ENCODE assay signal across 27 cellular contexts in the genomic region with DNA sequence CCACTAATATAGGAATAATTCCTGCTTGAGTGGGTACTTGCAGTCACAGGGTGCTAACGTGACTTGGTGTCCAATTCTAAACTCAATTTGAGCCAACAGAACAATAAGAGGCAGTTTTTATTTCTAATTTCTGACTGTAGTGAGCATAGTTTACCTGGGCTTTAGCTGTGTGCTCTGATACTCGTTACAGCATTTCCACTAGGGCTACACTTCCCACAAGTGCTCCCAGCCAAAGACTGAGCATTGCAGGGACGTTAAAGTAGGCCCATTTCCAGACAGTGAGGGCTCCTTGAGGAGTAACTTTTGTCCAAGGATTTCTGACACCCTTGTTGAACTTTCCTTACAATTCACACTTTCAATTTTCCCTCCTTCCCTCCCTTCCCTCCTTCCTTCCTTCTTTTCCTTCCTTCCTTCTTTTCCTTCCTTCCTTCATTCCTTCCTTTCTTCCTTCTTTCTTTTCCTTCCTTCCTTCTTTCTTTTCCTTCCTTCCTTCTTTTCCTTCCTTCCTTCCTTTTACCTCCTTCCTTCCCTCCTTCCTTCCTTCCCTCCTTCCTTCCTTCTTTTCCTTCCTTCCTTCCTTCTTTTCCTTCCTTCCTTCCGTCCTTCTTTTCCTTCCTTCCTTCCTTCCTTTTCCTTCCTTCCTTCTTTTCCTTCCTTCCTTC. TPM values are rescaled to one million over a fixed set of nuclear protein-coding genes. Genes with fewer than 3 reads are reported as not detected.
"Had no signal": no experiment of that assay in that cellular context is flagged by ENCODE, and none has a peak within 500 bp of the region (broad histone marks: within the 10 kb centered on the region; RNA-seq: fewer than 3 reads in every experiment).

No MANE protein-coding gene starts in this region.

- H3K36me3 ChIP-seq: adrenal gland, esophagus muscularis mucosa, sigmoid colon, upper lobe of left lung had no signal

- DNase-seq: activated B cell treated with CpG ODN at 0.5 μM for 24 hours; activated CD4-positive, alpha-beta memory T cell treated with anti-CD3 and anti-CD28 coated beads for 36 hours; activated CD4-positive, alpha-beta T cell treated with anti-CD3 and anti-CD28 coated beads for 4 hours; activated CD8-positive, alpha-beta memory T cell treated with anti-CD3 and anti-CD28 coated beads, Interleukin-2, amount 10 ng/mL, durations not matched to agents 7 days and 5 days; activated T-cell treated with anti-CD3 and anti-CD28 coated beads for 4 hours; adrenal gland; effector memory CD4-positive, alpha-beta T cell; glutamatergic neuron; hippocampal formation; left ventricle myocardium superior; midbrain; natural killer cell; retina; sigmoid colon; stimulated activated CD4-positive, alpha-beta T cell treated with anti-CD3 and anti-CD28 coated beads, Interleukin-15, amount 100 ng/mL, for 24 hours; stimulated activated naive B cell treated with anti-CD40 and anti-IgM and Interleukin-4, amounts not matched to agents 10 μg/mL and 1 μg/mL and 100 μg/mL, for 72 hours; T-helper 1 cell; T-helper 9 cell; upper lobe of left lung had no signal

- H3K36me3 Mint-ChIP-seq: activated CD4-positive, alpha-beta memory T cell treated with anti-CD3 and anti-CD28 coated beads for 36 hours; natural killer cell; stimulated activated naive B cell treated with anti-CD40 and anti-IgM and Interleukin-4, amounts not matched to agents 10 μg/mL and 1 μg/mL and 100 μg/mL, for 72 hours had no signal

- ATAC-seq: activated CD8-positive, alpha-beta memory T cell treated with anti-CD3 and anti-CD28 coated beads, Interleukin-2, amount 10 ng/mL, durations not matched to agents 7 days and 5 days; left ventricle myocardium superior; natural killer cell; stimulated activated naive B cell treated with anti-CD40 and anti-IgM and Interleukin-4, amounts not matched to agents 10 μg/mL and 1 μg/mL and 100 μg/mL, for 72 hours had no signal

- H3K27ac ChIP-seq: adrenal gland, esophagus muscularis mucosa, sigmoid colon, upper lobe of left lung had no signal

- H3K9me3 ChIP-seq: adrenal gland, esophagus muscularis mucosa, sigmoid colon, upper lobe of left lung had no signal

- H3K4me1 Mint-ChIP-seq: natural killer cell had no signal

- H3K9me3 Mint-ChIP-seq: activated B cell treated with CpG ODN at 0.5 μM for 24 hours; activated CD4-positive, alpha-beta memory T cell treated with anti-CD3 and anti-CD28 coated beads for 36 hours had no signal

- H3K4me3 Mint-ChIP-seq: activated B cell treated with CpG ODN at 0.5 μM for 24 hours; activated CD4-positive, alpha-beta memory T cell treated with anti-CD3 and anti-CD28 coated beads for 36 hours; activated CD8-positive, alpha-beta memory T cell treated with anti-CD3 and anti-CD28 coated beads, Interleukin-2, amount 10 ng/mL, durations not matched to agents 7 days and 5 days; central memory CD8-positive, alpha-beta T cell; natural killer cell; stimulated activated naive B cell treated with anti-CD40 and anti-IgM and Interleukin-4, amounts not matched to agents 10 μg/mL and 1 μg/mL and 100 μg/mL, for 72 hours had no signal

- FAIRE-seq: astrocyte, colon, endothelial cell of umbilical vein, frontal cortex had no signal

- H3K4me3 ChIP-seq: adrenal gland, esophagus muscularis mucosa, sigmoid colon, smooth muscle cell, upper lobe of left lung had no signal

- H3K27ac Mint-ChIP-seq: activated B cell treated with CpG ODN at 0.5 μM for 24 hours; activated CD4-positive, alpha-beta memory T cell treated with anti-CD3 and anti-CD28 coated beads for 36 hours; activated CD8-positive, alpha-beta memory T cell treated with anti-CD3 and anti-CD28 coated beads, Interleukin-2, amount 10 ng/mL, durations not matched to agents 7 days and 5 days; natural killer cell; progenitor cell of endocrine pancreas; stimulated activated naive B cell treated with anti-CD40 and anti-IgM and Interleukin-4, amounts not matched to agents 10 μg/mL and 1 μg/mL and 100 μg/mL, for 72 hours had no signal

- H3K4me2 ChIP-seq: smooth muscle cell had no signal

- H3K27me3 ChIP-seq: adrenal gland, esophagus muscularis mucosa, sigmoid colon, upper lobe of left lung had no signal

- H3K27me3 Mint-ChIP-seq: activated B cell treated with CpG ODN at 0.5 μM for 24 hours; activated CD4-positive, alpha-beta memory T cell treated with anti-CD3 and anti-CD28 coated beads for 36 hours; activated CD8-positive, alpha-beta memory T cell treated with anti-CD3 and anti-CD28 coated beads, Interleukin-2, amount 10 ng/mL, durations not matched to agents 7 days and 5 days; central memory CD8-positive, alpha-beta T cell; progenitor cell of endocrine pancreas; stimulated activated naive B cell treated with anti-CD40 and anti-IgM and Interleukin-4, amounts not matched to agents 10 μg/mL and 1 μg/mL and 100 μg/mL, for 72 hours had no signal

- H3K4me1 ChIP-seq: adrenal gland, esophagus muscularis mucosa, sigmoid colon, upper lobe of left lung had no signal

RNA-seq across cellular contexts. Expression of a gene that starts 53.8 kb away (rescaled TPM):
- total RNA-seq: endothelial cell of umbilical vein had no signal
- polyA plus RNA-seq: endothelial cell of umbilical vein had no signal
